Comparison of ENCODE assay signal across 8 cellular contexts in genomic region chr11:72793081-72793451, GRCh38. TPM values are rescaled to one million over a fixed set of nuclear protein-coding genes. Genes with fewer than 3 reads are reported as not detected.
A peak's percentile ranks its signal among the peaks of the same experiment; 100 is the strongest.
DNase-seq lines count a peak whose midpoint lies in the region; ATAC-seq and TF ChIP-seq lines count a peak whose summit lies in the region.

No MANE protein-coding gene starts in this region.

- DNase-seq in activated naive CD4-positive, alpha-beta T cell treated with anti-CD3 and anti-CD28 coated beads, Interleukin-2, amount 10 ng/mL, durations not matched to agents 7 days and 5 days, result no peak
- DNase-seq in activated naive CD4-positive, alpha-beta T cell treated with Interleukin-2 at 50 U/mL for 16 hours, result no peak
- DNase-seq in activated naive CD8-positive, alpha-beta T cell treated with anti-CD3 and anti-CD28 coated beads, Interleukin-2, amount 50 U/mL, for 24 hours, result no peak
- DNase-seq in lower lobe of right lung, result no peak
- DNase-seq in type B pancreatic cell (ENCODE audit: extremely low spot score, unreplicated experiment), result no peak
- no peak for DNase-seq in activated CD4-positive, alpha-beta T cell treated with anti-CD3 and anti-CD28 coated beads for 1 hour
- DNase-seq in head of caudate nucleus, result no peak
- DNase-seq in DMS 273 treated with DMSO at 0.1 percent for 48 hours (lab: John Stamatoyannopoulos, UW), result no peak

- intact Hi-C loops in lower lobe of right lung (cut with DNase I), result loop anchor here (10.0 kb wide), 1 partner anchor 58 kb away; no protein-coding TSS in a partner anchor
- intact Hi-C loops in head of caudate nucleus (cut with DNase I), result loop anchor here (2.0 kb wide), 1 partner anchor 68 kb away; no protein-coding TSS in a partner anchor

- no peaks in the 10 kb centered on the region for H3K27me3 ChIP-seq in lower lobe of right lung (ENCODE audit: low read depth)

- no peak for TF ChIP-seq CTCF in lower lobe of right lung (IDR thresholded peaks at IDR 0.05)
- no peak for TF ChIP-seq CTCF in type B pancreatic cell (conservative IDR thresholded peaks at IDR 0.05)

- CTCF ChIA-PET in activated naive CD4-positive, alpha-beta T cell treated with anti-CD3 and anti-CD28 coated beads, Interleukin-2, amount 10 ng/mL, durations not matched to agents 7 days and 5 days (lab: Charles Lee), result interaction anchor here (0.7 to 3.6 kb wide), 21 partner anchors 9 to 373 kb away, joined by 3 to 102 read pairs (median 4); partner anchors contain the start of genes ATG16L2 and FCHSD2

- H3K9me3 Mint-ChIP-seq in activated naive CD4-positive, alpha-beta T cell treated with anti-CD3 and anti-CD28 coated beads, Interleukin-2, amount 10 ng/mL, durations not matched to agents 7 days and 5 days, result no peaks in the 10 kb centered on the region
- no peaks in the 10 kb centered on the region for H3K9me3 Mint-ChIP-seq in activated naive CD8-positive, alpha-beta T cell treated with anti-CD3 and anti-CD28 coated beads, Interleukin-2, amount 50 U/mL, for 24 hours
- H3K9me3 Mint-ChIP-seq in type B pancreatic cell, result no peaks in the 10 kb centered on the region

- no peaks in the 10 kb centered on the region for H3K27me3 Mint-ChIP-seq in activated naive CD4-positive, alpha-beta T cell treated with anti-CD3 and anti-CD28 coated beads, Interleukin-2, amount 10 ng/mL, durations not matched to agents 7 days and 5 days
- no peaks in the 10 kb centered on the region for H3K27me3 Mint-ChIP-seq in activated naive CD8-positive, alpha-beta T cell treated with anti-CD3 and anti-CD28 coated beads, Interleukin-2, amount 50 U/mL, for 24 hours
- H3K27me3 Mint-ChIP-seq in type B pancreatic cell, result no peaks in the 10 kb centered on the region

- H3K4me3 Mint-ChIP-seq in activated naive CD4-positive, alpha-beta T cell treated with anti-CD3 and anti-CD28 coated beads, Interleukin-2, amount 10 ng/mL, durations not matched to agents 7 days and 5 days, result peak overlapping the region; percentile 96
- H3K4me3 Mint-ChIP-seq in activated naive CD8-positive, alpha-beta T cell treated with anti-CD3 and anti-CD28 coated beads, Interleukin-2, amount 50 U/mL, for 24 hours, result peak overlapping the region; percentile 98
- H3K4me3 Mint-ChIP-seq in type B pancreatic cell, result peak overlapping the region; percentile 98

- no peaks in the 10 kb centered on the region for H3K9me3 ChIP-seq in lower lobe of right lung

- no peaks in the 10 kb centered on the region for H3K36me3 Mint-ChIP-seq in activated naive CD4-positive, alpha-beta T cell treated with anti-CD3 and anti-CD28 coated beads, Interleukin-2, amount 10 ng/mL, durations not matched to agents 7 days and 5 days
- H3K36me3 Mint-ChIP-seq in activated naive CD8-positive, alpha-beta T cell treated with anti-CD3 and anti-CD28 coated beads, Interleukin-2, amount 50 U/mL, for 24 hours (ENCODE audit: low read depth), result no peaks in the 10 kb centered on the region
- H3K36me3 Mint-ChIP-seq in type B pancreatic cell, result no peaks in the 10 kb centered on the region

- peak overlapping the region; percentile 70 for H3K4me3 ChIP-seq in lower lobe of right lung

- peak overlapping the region; percentile 98 for H3K27ac Mint-ChIP-seq in activated naive CD4-positive, alpha-beta T cell treated with anti-CD3 and anti-CD28 coated beads, Interleukin-2, amount 10 ng/mL, durations not matched to agents 7 days and 5 days
- H3K27ac Mint-ChIP-seq in activated naive CD8-positive, alpha-beta T cell treated with anti-CD3 and anti-CD28 coated beads, Interleukin-2, amount 50 U/mL, for 24 hours, result peak overlapping the region; percentile 100
- H3K27ac Mint-ChIP-seq in type B pancreatic cell, result peak overlapping the region; percentile 97

- peaks cover 47% of the 10 kb centered on the region for H3K4me1 ChIP-seq in lower lobe of right lung

- ATAC-seq in activated naive CD8-positive, alpha-beta T cell treated with anti-CD3 and anti-CD28 coated beads, Interleukin-2, amount 50 U/mL, for 24 hours, result no peak
- no peak for ATAC-seq in lower lobe of right lung

- H3K27ac ChIP-seq in lower lobe of right lung, result peak overlapping the region; percentile 79

- no peaks in the 10 kb centered on the region for H3K36me3 ChIP-seq in lower lobe of right lung

- H3K4me1 Mint-ChIP-seq in activated naive CD4-positive, alpha-beta T cell treated with anti-CD3 and anti-CD28 coated beads, Interleukin-2, amount 10 ng/mL, durations not matched to agents 7 days and 5 days, result peaks cover 29% of the 10 kb centered on the region
- peaks cover 28% of the 10 kb centered on the region for H3K4me1 Mint-ChIP-seq in activated naive CD8-positive, alpha-beta T cell treated with anti-CD3 and anti-CD28 coated beads, Interleukin-2, amount 50 U/mL, for 24 hours
- H3K4me1 Mint-ChIP-seq in type B pancreatic cell (ENCODE audit: unreplicated experiment), result peaks cover 28% of the 10 kb centered on the region

RNA-seq across cellular contexts. Expression of gene STARD10, which starts 0.8 kb away (rescaled TPM):
- 126 TPM for total RNA-seq in lower lobe of right lung
- total RNA-seq in type B pancreatic cell (ENCODE audit: low replicate concordance), result 170 and 313 TPM in 2 replicates

RNA-seq across cellular contexts. Expression of gene ATG16L2, which starts 21.1 kb away (rescaled TPM):
- total RNA-seq in lower lobe of right lung, result 104 TPM
- 26.3 and 29.5 TPM in 2 replicates for total RNA-seq in type B pancreatic cell (ENCODE audit: low replicate concordance)

RNA-seq across cellular contexts. Expression of gene ARAP1, which starts 40.9 kb away (rescaled TPM):
- total RNA-seq in lower lobe of right lung (276 TPM), type B pancreatic cell (ENCODE audit: low replicate concordance) (80.5 and 149 TPM in 2 replicates)
